In genomic region chr6:150252714-150253444, GRCh38 we compare ENCODE assay signal across 14 cellular contexts.
DNase-seq lines count a peak whose midpoint lies in the region; ATAC-seq and TF ChIP-seq lines count a peak whose summit lies in the region.
"Had no signal": no experiment of that assay in that cellular context is flagged by ENCODE, and none has a peak within 500 bp of the region (broad histone marks: within the 10 kb centered on the region; RNA-seq: fewer than 3 reads in every experiment).

No MANE protein-coding gene starts in this region.

- WGBS in right cardiac atrium: 77% methylated on average over 6 of the region's 6 CpGs

- ATAC-seq in right cardiac atrium: peak; percentile 22 to 56
- no peak for ATAC-seq in HG03457 (IDR thresholded peaks at IDR 0.05; ENCODE audit: unreplicated experiment)
- ATAC-seq in GM18861 (IDR thresholded peaks at IDR 0.05; ENCODE audit: unreplicated experiment): no peak

- POLR2A ChIA-PET in RWPE1 (lab: Yijun Ruan, JAX; ENCODE audit: low non-redundant PET): no interaction called here

- no peaks in the 10 kb centered on the region for H3K36me3 Mint-ChIP-seq in activated naive CD4-positive, alpha-beta T cell treated with anti-CD3 and anti-CD28 coated beads for 36 hours (ENCODE audit: low read depth)
- H3K36me3 Mint-ChIP-seq: memory B cell had no signal

- peak overlapping the region; percentile 92 for H3K27ac ChIP-seq in RWPE1
- peak overlapping the region; percentile 36 for H3K27ac ChIP-seq in right cardiac atrium (ENCODE audit: low read length)

- H3K27me3 Mint-ChIP-seq in activated naive CD4-positive, alpha-beta T cell treated with anti-CD3 and anti-CD28 coated beads for 36 hours (ENCODE audit: low read depth): peaks cover 27% of the 10 kb centered on the region

- no peak for TF ChIP-seq CTCF in GM13977 (IDR thresholded peaks at IDR 0.05; ENCODE audit: extremely low read depth, insufficient read depth, missing control alignments)
- TF ChIP-seq CTCF in RWPE1 (conservative IDR thresholded peaks at IDR 0.05; ENCODE audit: low read depth): no peak

- H3K4me1 Mint-ChIP-seq in activated naive CD4-positive, alpha-beta T cell treated with anti-CD3 and anti-CD28 coated beads for 36 hours (ENCODE audit: low read depth): peaks cover 9% of the 10 kb centered on the region
- H3K4me1 Mint-ChIP-seq: memory B cell had no signal

- H3K9me3 Mint-ChIP-seq in activated naive CD4-positive, alpha-beta T cell treated with anti-CD3 and anti-CD28 coated beads for 36 hours: peaks cover 2% of the 10 kb centered on the region
- H3K9me3 Mint-ChIP-seq: memory B cell had no signal

- no peak overlapping the region for H3K27ac Mint-ChIP-seq in activated naive CD4-positive, alpha-beta T cell treated with anti-CD3 and anti-CD28 coated beads for 36 hours
- H3K27ac Mint-ChIP-seq: memory B cell, progenitor cell of endocrine pancreas had no signal

- no peak overlapping the region for H3K4me3 ChIP-seq in right cardiac atrium (ENCODE audit: low read length)

- peaks cover 10% of the 10 kb centered on the region for H3K4me1 ChIP-seq in right cardiac atrium (ENCODE audit: control insufficient read depth, insufficient read depth, low read length)
- H3K4me1 ChIP-seq: BE2C had no signal

- H3K4me3 Mint-ChIP-seq in activated naive CD4-positive, alpha-beta T cell treated with anti-CD3 and anti-CD28 coated beads for 36 hours: no peak overlapping the region
- H3K4me3 Mint-ChIP-seq: memory B cell had no signal

- H3K27me3 ChIP-seq in right cardiac atrium (ENCODE audit: control insufficient read depth, insufficient read depth): no peaks in the 10 kb centered on the region

- intact Hi-C loops in right cardiac atrium (cut with DNase I): no loop called here
- intact Hi-C loops in activated naive CD4-positive, alpha-beta T cell treated with anti-CD3 and anti-CD28 coated beads for 36 hours (cut with micrococcal nuclease): no loop called here

- peak; percentile 81 for DNase-seq in A172 (ENCODE audit: low spot score)
- DNase-seq in GM13977 (ENCODE audit: low spot score): peak; percentile 24
- DNase-seq in RWPE1 (ENCODE audit: low spot score): peak; percentile 62
- DNase-seq in right cardiac atrium: no peak
- DNase-seq in NCI-H1436 (lab: John Stamatoyannopoulos, UW): no peak
- no peak for DNase-seq in activated naive CD4-positive, alpha-beta T cell treated with anti-CD3 and anti-CD28 coated beads for 36 hours
- DNase-seq: BE2C, NCI-H1092, NCI-H526, SW 1271 had no signal

- CTCF ChIA-PET in RWPE1 (lab: Yijun Ruan, JAX): interaction anchor here (0.6 kb wide), 2 partner anchors 38 to 142 kb away, joined by 3 read pairs; no protein-coding TSS in a partner anchor
- CTCF ChIA-PET in activated naive CD4-positive, alpha-beta T cell treated with anti-CD3 and anti-CD28 coated beads for 36 hours (lab: Charles Lee): no interaction called here

- in situ Hi-C loops in GM13977 (cut with MboI; ENCODE audit: low pct_unique_long_range_greater_than_20kb, low sequenced_read_pairs, unreplicated experiment): no loop called here

- H3K9me3 ChIP-seq in right cardiac atrium (ENCODE audit: control insufficient read depth, low read length): no peaks in the 10 kb centered on the region
- H3K9me3 ChIP-seq: BE2C had no signal

Comparison
In these comparisons a context has a peak if more than half of its experiments do, and no peak if none do; other contexts are left out.
1. DNase-seq: peak in A172 (single experiment), GM13977 (single experiment) and RWPE1 (single experiment); none in right cardiac atrium (0 of 3), NCI-H1436 (single experiment) and activated naive CD4-positive, alpha-beta T cell treated with anti-CD3 and anti-CD28 coated beads for 36 hours (single experiment).
2. ATAC-seq: peak in right cardiac atrium (2 of 2); none in HG03457 (single experiment) and GM18861 (single experiment).